In genomic region chr3:33634262-33634661, GRCh38 we compare ENCODE assay signal across 8 cellular contexts.
"Had no signal": no experiment of that assay in that cellular context is flagged by ENCODE, and none has a peak within 500 bp of the region (broad histone marks: within the 10 kb centered on the region; RNA-seq: fewer than 3 reads in every experiment).

No MANE protein-coding gene starts in this region.

- H3K4me3 Mint-ChIP-seq: GM23338, H9, IgD-negative memory B cell had no signal

- H3K36me3 Mint-ChIP-seq: IgD-negative memory B cell had no signal

- H3K4me3 ChIP-seq: GM23338 had no signal

- ATAC-seq: GM23338 had no signal

- H3K27ac Mint-ChIP-seq: GM23338, H9, IgD-negative memory B cell had no signal

- H3K4me2 ChIP-seq: GM23338 had no signal

- H2AFZ ChIP-seq: GM23338 had no signal

- H3K9me3 Mint-ChIP-seq: GM23338, H9, IgD-negative memory B cell had no signal

- DNase-seq: H9, HCEC 1CT, KG1 had no signal

- FAIRE-seq: H1, H54, HTR-8/SVneo had no signal
